ENCODE assay signal across 31 cellular contexts in genomic region chr10:63841761-63842160, GRCh38.
"Had no signal": no experiment of that assay in that cellular context is flagged by ENCODE, and none has a peak within 500 bp of the region (broad histone marks: within the 10 kb centered on the region; RNA-seq: fewer than 3 reads in every experiment).

No MANE protein-coding gene starts in this region.

- H3K27me3 ChIP-seq: adrenal gland, body of pancreas, breast epithelium had no signal

- H3K4me1 ChIP-seq: adrenal gland, body of pancreas, breast epithelium had no signal

- DNase-seq: activated B cell treated with CpG ODN at 0.5 μM for 24 hours; activated CD4-positive, alpha-beta memory T cell treated with anti-CD3 and anti-CD28 coated beads for 36 hours; activated CD4-positive, alpha-beta T cell treated with anti-CD3 and anti-CD28 coated beads for 4 hours; activated CD4-positive, alpha-beta T cell treated with anti-CD3 and anti-CD28 coated beads, Interleukin-2, amount 10 ng/mL, durations not matched to agents 24 days and 14 days; activated CD4-positive, alpha-beta T cell treated with anti-CD3 and anti-CD28 coated beads, Interleukin-2, amount 50 U/mL, for 1 hour; activated CD4-positive, alpha-beta T cell treated with anti-CD3 and anti-CD28 coated beads, Interleukin-2, amount 50 U/mL, for 4 hours; activated CD4-positive, CD25-positive, alpha-beta regulatory T cell treated with anti-CD3 and anti-CD28 coated beads, Interleukin-2, amount 50 U/mL, for 72 hours; activated CD8-positive, alpha-beta memory T cell treated with anti-CD3 and anti-CD28 coated beads, Interleukin-2, amount 50 U/mL, for 4 hours; activated CD8-positive, alpha-beta T cell treated with anti-CD3 and anti-CD28 coated beads for 36 hours; activated effector memory CD4-positive, alpha-beta T cell treated with anti-CD3 and anti-CD28 coated beads, Interleukin-2, amount 50 U/mL, for 16 hours; activated gamma-delta T cell treated with Interleukin-2 at 50 U/mL for 16 hours; activated naive CD4-positive, alpha-beta T cell; activated naive CD4-positive, alpha-beta T cell treated with anti-CD3 and anti-CD28 coated beads for 36 hours; activated naive CD4-positive, alpha-beta T cell treated with anti-CD3 and anti-CD28 coated beads, Interleukin-2, amount 50 U/mL, for 16 hours; activated naive CD8-positive, alpha-beta T cell treated with anti-CD3 and anti-CD28 coated beads for 36 hours; activated T-cell treated with anti-CD3 and anti-CD28 coated beads for 4 hours; activated T-cell treated with anti-CD3 and anti-CD28 coated beads, Interleukin-2, amount 50 U/mL, for 1 hour; activated T-cell treated with anti-CD3 and anti-CD28 coated beads, Interleukin-2, amount 50 U/mL, for 4 hours; activated T-cell treated with anti-CD3 and anti-CD28 coated beads, Interleukin-2, amount 50 U/mL, for 72 hours; adrenal gland; amniotic stem cell; aorta; body of pancreas; brain microvascular endothelial cell; central memory CD4-positive, alpha-beta T cell; T-helper 2 cell; T-helper 9 cell had no signal

- H3K27ac ChIP-seq: adrenal gland, body of pancreas, brain microvascular endothelial cell, breast epithelium, VCaP had no signal

- H3K36me3 ChIP-seq: adrenal gland, brain microvascular endothelial cell, breast epithelium had no signal

- ATAC-seq: activated CD8-positive, alpha-beta T cell treated with anti-CD3 and anti-CD28 coated beads for 36 hours; activated naive CD4-positive, alpha-beta T cell treated with anti-CD3 and anti-CD28 coated beads, Interleukin-2, amount 50 U/mL, for 72 hours; activated T-cell treated with anti-CD3 and anti-CD28 coated beads, Interleukin-2, amount 50 U/mL, for 4 hours; activated T-cell treated with anti-CD3 and anti-CD28 coated beads, Interleukin-2, amount 50 U/mL, for 72 hours; activated T-helper 17 cell treated with anti-CD3 and anti-CD28 coated beads, Interleukin-2, amount 50 U/mL, for 72 hours; body of pancreas had no signal

- H3K9me3 ChIP-seq: adrenal gland, breast epithelium had no signal

- H3K4me3 ChIP-seq: adrenal gland, body of pancreas, breast epithelium had no signal
